ENCODE assay signal across 8 cellular contexts in genomic region chr10:89414879-89415821, GRCh38. TPM values are rescaled to one million over a fixed set of nuclear protein-coding genes. Genes with fewer than 3 reads are reported as not detected.
DNase-seq lines count a peak whose midpoint lies in the region; ATAC-seq and TF ChIP-seq lines count a peak whose summit lies in the region.

No MANE protein-coding gene starts in this region.

- H3K4me3 ChIP-seq in GM12865 (ENCODE audit: low read depth, low read length) (peak overlapping the region; percentile 86), GM23338 (peak overlapping the region; percentile 70), Karpas-422 (ENCODE audit: low read length) (peak overlapping the region; percentile 76), lower lobe of right lung (peak overlapping the region; percentile 76)

- peak overlapping the region; percentile 83 for H3K4me2 ChIP-seq in GM23338
- peak overlapping the region; percentile 77 for H3K4me2 ChIP-seq in Karpas-422 (ENCODE audit: low read depth, low read length, poor library complexity, severe bottlenecking)

- H2AFZ ChIP-seq in GM23338 = peak overlapping the region; percentile 97
- peak overlapping the region; percentile 74 for H2AFZ ChIP-seq in Karpas-422 (ENCODE audit: low read length)

- peak; percentile 75 for ATAC-seq in GM23338
- peak; percentile 81 to 82 for ATAC-seq in lower lobe of right lung

- H4K20me1 ChIP-seq in GM23338 (replicated peaks; ENCODE audit: insufficient read depth) (no peaks in the 10 kb centered on the region), Karpas-422 (ENCODE audit: insufficient read depth, low read depth, low read length) (no peaks in the 10 kb centered on the region)

- peaks cover 33% of the 10 kb centered on the region for H3K27me3 ChIP-seq in GM23338 (ENCODE audit: insufficient read depth)
- H3K27me3 ChIP-seq in Karpas-422 (ENCODE audit: low read length) = no peaks in the 10 kb centered on the region
- H3K27me3 ChIP-seq in lower lobe of right lung (ENCODE audit: low read depth) = no peaks in the 10 kb centered on the region

- H3K27ac ChIP-seq in GM23338 (ENCODE audit: low read depth) = no peak overlapping the region
- H3K27ac ChIP-seq in Karpas-422 (ENCODE audit: low read length) = no peak overlapping the region
- H3K27ac ChIP-seq in lower lobe of right lung = peak overlapping the region; percentile 93

- peaks cover 17% of the 10 kb centered on the region for H3K4me1 Mint-ChIP-seq in GM23338

- H3K9me3 Mint-ChIP-seq in GM23338 = peaks cover 10% of the 10 kb centered on the region

- peaks cover 27% of the 10 kb centered on the region for H3K27me3 Mint-ChIP-seq in GM23338 (ENCODE audit: insufficient read depth, low read depth, poor library complexity)

- intact Hi-C loops in lower lobe of right lung (cut with DNase I) = no loop called here

- 0 out of 2 replicates have a peak, but pooled peaks cover 3% of the 10 kb centered on the region for H3F3A ChIP-seq in GM23338 (replicated peaks; ENCODE audit: low read depth)

- H3K36me3 Mint-ChIP-seq in GM23338 (ENCODE audit: low read depth) = peaks cover 11% of the 10 kb centered on the region

- H3K36me3 ChIP-seq in GM23338 (ENCODE audit: insufficient read depth) = no peaks in the 10 kb centered on the region
- no peaks in the 10 kb centered on the region for H3K36me3 ChIP-seq in Karpas-422 (ENCODE audit: insufficient read depth, low read length)
- H3K36me3 ChIP-seq in lower lobe of right lung = peaks cover 17% of the 10 kb centered on the region

- H3K4me3 Mint-ChIP-seq in GM23338 = peak overlapping the region; percentile 91

- H3K4me1 ChIP-seq in GM23338 (ENCODE audit: insufficient read depth) (peaks cover 12% of the 10 kb centered on the region), Karpas-422 (ENCODE audit: low read length) (peaks cover 3% of the 10 kb centered on the region), lower lobe of right lung (peaks cover 64% of the 10 kb centered on the region)

- peak overlapping the region; percentile 72 for H3K9ac ChIP-seq in Karpas-422 (ENCODE audit: low read length)

- H3K79me2 ChIP-seq in GM23338 (replicated peaks; ENCODE audit: insufficient read depth) (no peaks in the 10 kb centered on the region), Karpas-422 (ENCODE audit: low read length) (no peaks in the 10 kb centered on the region)

- H3K9me3 ChIP-seq in Karpas-422 (ENCODE audit: low read length) = no peaks in the 10 kb centered on the region
- H3K9me3 ChIP-seq in lower lobe of right lung = no peaks in the 10 kb centered on the region

- DNase-seq in GM12865 (ENCODE audit: low read depth) = peak; percentile 45
- DNase-seq in GM23338 (ENCODE audit: low spot score) = peak; percentile 60
- no peak for DNase-seq in Karpas-422
- DNase-seq in activated CD4-positive, alpha-beta T cell treated with anti-CD3 and anti-CD28 coated beads, Interleukin-2, amount 50 U/mL, for 4 hours = peak; percentile 29 to 30
- peak; percentile 27 for DNase-seq in effector CD4-positive, alpha-beta T cell
- DNase-seq in lower lobe of right lung = peak; percentile 68
- peak; percentile 10 for DNase-seq in stimulated activated CD8-positive, alpha-beta memory T cell treated with anti-CD3 and anti-CD28 coated beads, Interleukin-4, amount 100 ng/mL, for 24 hours (ENCODE audit: low read depth)
- no peak for DNase-seq in GDM1 (lab: John Stamatoyannopoulos, UW)

- H3K9me2 ChIP-seq in GM23338 (ENCODE audit: insufficient read depth) (no peaks in the 10 kb centered on the region), Karpas-422 (replicated peaks; ENCODE audit: insufficient read depth, low read length) (no peaks in the 10 kb centered on the region)

- TF ChIP-seq CTCF in GM12865 (IDR thresholded peaks at IDR 0.05; ENCODE audit: insufficient read depth, low read depth, low read length, missing control alignments) = no peak
- no peak for TF ChIP-seq CTCF in GM23338 (conservative IDR thresholded peaks at IDR 0.05; ENCODE audit: low read depth in 2 of 2)
- no peak for TF ChIP-seq CTCF in lower lobe of right lung (IDR thresholded peaks at IDR 0.05)

- H3K27ac Mint-ChIP-seq in GM23338 = no peak overlapping the region

TF ChIP-seq in GM23338, 12 proteins besides CTCF, POLR2A, EP300 and RAD21:
- TF ChIP-seq ZNF331 (CRISPR knock-in tag; IDR thresholded peaks at IDR 0.05; ENCODE audit: low read depth) = no peak
- no peak for TF ChIP-seq EZH2phosphoT487 (IDR thresholded peaks at IDR 0.05; ENCODE audit: unreplicated experiment)
- TF ChIP-seq STAT1 (IDR thresholded peaks at IDR 0.05; ENCODE audit: unreplicated experiment) = no peak
- TF ChIP-seq CREB1 (CRISPR knock-in tag; IDR thresholded peaks at IDR 0.05; ENCODE audit: low read depth) = no peak
- TF ChIP-seq REST (IDR thresholded peaks at IDR 0.05; ENCODE audit: unreplicated experiment) = peak; percentile 31
- no peak for TF ChIP-seq NANOG (IDR thresholded peaks at IDR 0.05; ENCODE audit: borderline replicate concordance)
- no peak for TF ChIP-seq EZH2 (IDR thresholded peaks at IDR 0.05; ENCODE audit: low read depth, unreplicated experiment)
- no peak for TF ChIP-seq ETS1 (IDR thresholded peaks at IDR 0.05)

RNA-seq across cellular contexts. Expression of gene IFIT5, which starts 0.8 kb away (rescaled TPM):
- total RNA-seq in GM23338 (2014; rRNA removed; shearing (Covaris generic)) = 2.7 TPM in 2 replicates
- 2.7 and 3.2 TPM in 2 replicates for polyA plus RNA-seq in GM23338 (2016; fragmentation: Nextera tagmentation; extraction: Ambion mirVana)
- total RNA-seq in Karpas-422 (2014; rRNA removed; shearing (Covaris generic); ENCODE audit: low replicate concordance) = 0.29 and 0.30 TPM in 2 replicates
- total RNA-seq in lower lobe of right lung = 25.3 TPM

RNA-seq across cellular contexts. Expression of gene IFIT1, which starts 22.7 kb away (rescaled TPM):
- 3.1 and 3.9 TPM in 2 replicates for total RNA-seq in GM23338 (2014; rRNA removed; shearing (Covaris generic))
- 1.5 and 2.4 TPM in 2 replicates for polyA plus RNA-seq in GM23338 (2016; fragmentation: Nextera tagmentation; extraction: Ambion mirVana)
- total RNA-seq in Karpas-422 (2014; rRNA removed; shearing (Covaris generic); ENCODE audit: low replicate concordance) = 0.18 and 0.30 TPM in 2 replicates
- total RNA-seq in lower lobe of right lung = 71.8 TPM

RNA-seq across cellular contexts. Expression of gene IFIT1B, which starts 37.3 kb away (rescaled TPM):
- not detected in 2 replicates for total RNA-seq in GM23338 (2014; rRNA removed; shearing (Covaris generic))
- polyA plus RNA-seq in GM23338 (2016; fragmentation: Nextera tagmentation; extraction: Ambion mirVana) = 0.10 TPM in 2 replicates
- 0.78 TPM in 1 of 2 replicates, not detected in the other for total RNA-seq in Karpas-422 (2014; rRNA removed; shearing (Covaris generic); ENCODE audit: low replicate concordance)
- not detected for total RNA-seq in lower lobe of right lung

Comparison
In these comparisons a context has a peak if more than half of its experiments do, and no peak if none do; other contexts are left out.
1. DNase-seq: peak in GM12865 (single experiment), GM23338 (single experiment), activated CD4-positive, alpha-beta T cell treated with anti-CD3 and anti-CD28 coated beads, Interleukin-2, amount 50 U/mL, for 4 hours (2 of 2), effector CD4-positive, alpha-beta T cell (single experiment), lower lobe of right lung (single experiment) and stimulated activated CD8-positive, alpha-beta memory T cell treated with anti-CD3 and anti-CD28 coated beads, Interleukin-4, amount 100 ng/mL, for 24 hours (single experiment); none in Karpas-422 (single experiment) and GDM1 (single experiment).
2. RNA of gene IFIT1, which starts 22.7 kb away (total RNA-seq): 71.8 TPM in lower lobe of right lung (single experiment); 3.1 to 3.9 TPM in GM23338 and 0.18 to 0.30 TPM in Karpas-422; every median in the first group is over 10 times any median in the second.
3. Peak in every context shown above with its lines, with median percentiles within 50 percentile points of each other: H3K4me3 ChIP-seq.